1 cellular context compared by ENCODE assay signal in genomic region chr16:77807-78443, GRCh38.
TF ChIP-seq lines count a peak whose summit lies in the region.

Gene MPG (plus strand): TSS chr16:78225. CDS start chr16:78310, 85 bp downstream.

TF ChIP-seq in SK-N-SH, 30 proteins besides CTCF, POLR2A, EP300 and RAD21 (continued from another document):
- TF ChIP-seq REST (IDR thresholded peaks at IDR 0.05; ENCODE audit: low read depth, low read length) (peak; percentile 37; the same call in 1 of the 2 replicates), SMC3 (IDR thresholded peaks at IDR 0.05; ENCODE audit: low read depth, low read length) (no peak), FOXM1 (IDR thresholded peaks at IDR 0.05; ENCODE audit: low read depth) (no peak), NRF1 (IDR thresholded peaks at IDR 0.05; ENCODE audit: low read depth, low read length) (peak; percentile 74), MAX (IDR thresholded peaks at IDR 0.05; ENCODE audit: low read depth) (peak; percentile 93), FOXJ3 (CRISPR knock-in tag; IDR thresholded peaks at IDR 0.05) (no peak), ELF1 (IDR thresholded peaks at IDR 0.05) (peak; percentile 55; the same call in 1 of the 2 replicates), PBX3 (IDR thresholded peaks at IDR 0.05) (no peak), USF1 (IDR thresholded peaks at IDR 0.05; ENCODE audit: borderline replicate concordance, low read depth) (peak; percentile 58; the same call in 1 of the 2 replicates), POLR2AphosphoS5 (IDR thresholded peaks at IDR 0.05; ENCODE audit: low read depth, low read length) (peak; percentile 62), TEAD4 (IDR thresholded peaks at IDR 0.05; ENCODE audit: borderline replicate concordance, insufficient read depth) (no peak), FOSL2 (IDR thresholded peaks at IDR 0.05; ENCODE audit: borderline replicate concordance, low read depth) (no peak), RFX5 (IDR thresholded peaks at IDR 0.05; ENCODE audit: low read length) (no peak), RCOR1 (IDR thresholded peaks at IDR 0.05; ENCODE audit: low read length) (no peak)
